ENCODE assay signal across 32 cellular contexts in the genomic region with DNA sequence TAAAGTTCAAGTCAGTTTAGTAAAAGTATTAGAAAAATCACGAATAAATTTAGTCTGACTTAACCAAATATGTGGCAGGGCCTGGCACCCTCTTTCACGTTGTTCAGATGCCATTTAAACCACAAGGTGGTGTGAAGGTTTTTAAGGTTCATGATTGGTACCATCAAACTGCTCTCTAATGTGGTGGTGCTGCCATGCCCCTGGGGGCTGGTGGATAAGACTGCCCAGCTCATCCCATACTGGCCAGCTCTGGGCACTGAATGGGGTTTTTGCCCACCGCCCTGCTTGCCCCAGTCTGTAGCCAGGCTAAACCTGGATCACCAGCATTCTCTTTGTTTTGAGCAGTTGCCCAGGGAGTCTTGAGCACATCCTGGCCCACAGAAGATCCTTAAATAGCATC.
"Had no signal": no experiment of that assay in that cellular context is flagged by ENCODE, and none has a peak within 500 bp of the region (broad histone marks: within the 10 kb centered on the region; RNA-seq: fewer than 3 reads in every experiment).

No MANE protein-coding gene starts in this region.

- H3K27me3 Mint-ChIP-seq: activated naive CD4-positive, alpha-beta T cell treated with anti-CD3 and anti-CD28 coated beads, Interleukin-2, amount 50 U/mL, for 24 hours had no signal

- H3K4me1 ChIP-seq: ascending aorta, body of pancreas, breast epithelium, Peyer's patch had no signal

- FAIRE-seq: TTC549 had no signal

- H3K4me3 Mint-ChIP-seq: activated CD4-positive, alpha-beta T cell treated with anti-CD3 and anti-CD28 coated beads, Interleukin-2, amount 10 ng/mL, durations not matched to agents 24 days and 14 days; activated CD8-positive, alpha-beta T cell treated with anti-CD3 and anti-CD28 coated beads for 36 hours; activated naive CD4-positive, alpha-beta T cell treated with anti-CD3 and anti-CD28 coated beads, Interleukin-2, amount 50 U/mL, for 24 hours; activated naive CD8-positive, alpha-beta T cell treated with anti-CD3 and anti-CD28 coated beads, Interleukin-2, amount 10 ng/mL, durations not matched to agents 7 days and 5 days; activated T-cell treated with anti-CD3 and anti-CD28 coated beads, Interleukin-2, amount 50 U/mL, for 72 hours; activated T-helper 17 cell treated with anti-CD3 and anti-CD28 coated beads, Interleukin-2, amount 50 U/mL, for 72 hours; T-helper 1 cell treated with Interleukin-12 subunit alpha and Interleukin-12 subunit beta and Interleukin-4 antibody, amounts not matched to agents 30 μg/mL and 1 μg/mL, for 36 hours; T-helper 2 cell treated with Interferon-gamma antibody and Interleukin-4, amounts not matched to agents 5 μg/mL and 100 μg/mL, for 36 hours had no signal

- ATAC-seq: activated CD8-positive, alpha-beta T cell treated with anti-CD3 and anti-CD28 coated beads for 36 hours; activated T-cell treated with anti-CD3 and anti-CD28 coated beads, Interleukin-2, amount 50 U/mL, for 72 hours; activated T-helper 17 cell treated with anti-CD3 and anti-CD28 coated beads, Interleukin-2, amount 50 U/mL, for 72 hours; body of pancreas; PC-3 had no signal

- H3K27me3 ChIP-seq: ascending aorta, body of pancreas, breast epithelium, Peyer's patch, SJSA1 had no signal

- H3K4me3 ChIP-seq: ascending aorta, body of pancreas, breast epithelium, Peyer's patch, SJSA1 had no signal

- H3K4me2 ChIP-seq: KMS-11, SK-N-SH had no signal

- H3K4me1 Mint-ChIP-seq: activated CD4-positive, alpha-beta T cell treated with anti-CD3 and anti-CD28 coated beads, Interleukin-2, amount 10 ng/mL, durations not matched to agents 24 days and 14 days; activated naive CD4-positive, alpha-beta T cell treated with anti-CD3 and anti-CD28 coated beads, Interleukin-2, amount 50 U/mL, for 24 hours; activated naive CD8-positive, alpha-beta T cell treated with anti-CD3 and anti-CD28 coated beads, Interleukin-2, amount 10 ng/mL, durations not matched to agents 7 days and 5 days; activated T-helper 17 cell treated with anti-CD3 and anti-CD28 coated beads, Interleukin-2, amount 50 U/mL, for 72 hours had no signal

- H3K27ac Mint-ChIP-seq: activated CD4-positive, alpha-beta T cell treated with anti-CD3 and anti-CD28 coated beads, Interleukin-2, amount 10 ng/mL, durations not matched to agents 24 days and 14 days; activated CD8-positive, alpha-beta T cell treated with anti-CD3 and anti-CD28 coated beads for 36 hours; activated naive CD4-positive, alpha-beta T cell treated with anti-CD3 and anti-CD28 coated beads, Interleukin-2, amount 50 U/mL, for 24 hours; activated naive CD8-positive, alpha-beta T cell treated with anti-CD3 and anti-CD28 coated beads, Interleukin-2, amount 10 ng/mL, durations not matched to agents 7 days and 5 days; activated T-cell treated with anti-CD3 and anti-CD28 coated beads, Interleukin-2, amount 50 U/mL, for 72 hours; activated T-helper 17 cell treated with anti-CD3 and anti-CD28 coated beads, Interleukin-2, amount 50 U/mL, for 72 hours; T-helper 1 cell treated with Interleukin-12 subunit alpha and Interleukin-12 subunit beta and Interleukin-4 antibody, amounts not matched to agents 30 μg/mL and 1 μg/mL, for 36 hours; T-helper 2 cell treated with Interferon-gamma antibody and Interleukin-4, amounts not matched to agents 5 μg/mL and 100 μg/mL, for 36 hours had no signal

- H3K36me3 Mint-ChIP-seq: activated naive CD4-positive, alpha-beta T cell treated with anti-CD3 and anti-CD28 coated beads, Interleukin-2, amount 50 U/mL, for 24 hours; activated naive CD8-positive, alpha-beta T cell treated with anti-CD3 and anti-CD28 coated beads, Interleukin-2, amount 10 ng/mL, durations not matched to agents 7 days and 5 days had no signal

- H3K9me3 Mint-ChIP-seq: activated CD4-positive, alpha-beta T cell treated with anti-CD3 and anti-CD28 coated beads, Interleukin-2, amount 10 ng/mL, durations not matched to agents 24 days and 14 days; activated CD8-positive, alpha-beta T cell treated with anti-CD3 and anti-CD28 coated beads for 36 hours; activated naive CD4-positive, alpha-beta T cell treated with anti-CD3 and anti-CD28 coated beads, Interleukin-2, amount 50 U/mL, for 24 hours; activated naive CD8-positive, alpha-beta T cell treated with anti-CD3 and anti-CD28 coated beads, Interleukin-2, amount 10 ng/mL, durations not matched to agents 7 days and 5 days; activated T-cell treated with anti-CD3 and anti-CD28 coated beads, Interleukin-2, amount 50 U/mL, for 72 hours; activated T-helper 17 cell treated with anti-CD3 and anti-CD28 coated beads, Interleukin-2, amount 50 U/mL, for 72 hours; T-helper 1 cell treated with Interleukin-12 subunit alpha and Interleukin-12 subunit beta and Interleukin-4 antibody, amounts not matched to agents 30 μg/mL and 1 μg/mL, for 36 hours; T-helper 2 cell treated with Interferon-gamma antibody and Interleukin-4, amounts not matched to agents 5 μg/mL and 100 μg/mL, for 36 hours had no signal

- H3K9ac ChIP-seq: KMS-11, SK-N-SH had no signal

- DNase-seq: activated CD4-positive, alpha-beta T cell treated with anti-CD3 and anti-CD28 coated beads, Interleukin-2, amount 10 ng/mL, durations not matched to agents 24 days and 14 days; activated CD4-positive, alpha-beta T cell treated with anti-CD3 and anti-CD28 coated beads, Interleukin-2, amount 50 U/mL, for 4 hours; activated CD8-positive, alpha-beta T cell treated with anti-CD3 and anti-CD28 coated beads for 36 hours; activated gamma-delta T cell; activated naive CD4-positive, alpha-beta T cell treated with Interleukin-2 at 50 U/mL for 16 hours; activated naive CD8-positive, alpha-beta T cell treated with anti-CD3 and anti-CD28 coated beads, Interleukin-2, amount 10 ng/mL, durations not matched to agents 7 days and 5 days; activated T-cell treated with anti-CD3 and anti-CD28 coated beads, Interleukin-2, amount 50 U/mL, for 1 hour; activated T-cell treated with anti-CD3 and anti-CD28 coated beads, Interleukin-2, amount 50 U/mL, for 72 hours; amygdala; body of pancreas; NCI-H1105; NCI-H1417 treated with DMSO at 0.1 percent for 48 hours; NCI-H187 treated with DMSO at 0.1 percent for 48 hours; NCI-H2081; NCI-H226; NCI-H446 treated with DMSO at 0.1 percent for 48 hours; NCI-H524 treated with DMSO at 0.1 percent for 48 hours; NK-92 treated with Interleukin-12 subunit alpha and Interleukin-12 subunit beta, amount 100 ng/mL, for 24 hours; PC-3; Peyer's patch; RPMI8226; SHP77 treated with DMSO at 0.1 percent for 48 hours; SK-N-SH had no signal

- H3K36me3 ChIP-seq: ascending aorta, breast epithelium, Peyer's patch, SJSA1 had no signal

- H3K9me3 ChIP-seq: ascending aorta, body of pancreas, breast epithelium, Peyer's patch, SJSA1, SK-N-SH had no signal

- H3K27ac ChIP-seq: ascending aorta, body of pancreas, breast epithelium, KMS-11, Peyer's patch had no signal
